ENCODE assay signal across 8 cellular contexts in the genomic region with DNA sequence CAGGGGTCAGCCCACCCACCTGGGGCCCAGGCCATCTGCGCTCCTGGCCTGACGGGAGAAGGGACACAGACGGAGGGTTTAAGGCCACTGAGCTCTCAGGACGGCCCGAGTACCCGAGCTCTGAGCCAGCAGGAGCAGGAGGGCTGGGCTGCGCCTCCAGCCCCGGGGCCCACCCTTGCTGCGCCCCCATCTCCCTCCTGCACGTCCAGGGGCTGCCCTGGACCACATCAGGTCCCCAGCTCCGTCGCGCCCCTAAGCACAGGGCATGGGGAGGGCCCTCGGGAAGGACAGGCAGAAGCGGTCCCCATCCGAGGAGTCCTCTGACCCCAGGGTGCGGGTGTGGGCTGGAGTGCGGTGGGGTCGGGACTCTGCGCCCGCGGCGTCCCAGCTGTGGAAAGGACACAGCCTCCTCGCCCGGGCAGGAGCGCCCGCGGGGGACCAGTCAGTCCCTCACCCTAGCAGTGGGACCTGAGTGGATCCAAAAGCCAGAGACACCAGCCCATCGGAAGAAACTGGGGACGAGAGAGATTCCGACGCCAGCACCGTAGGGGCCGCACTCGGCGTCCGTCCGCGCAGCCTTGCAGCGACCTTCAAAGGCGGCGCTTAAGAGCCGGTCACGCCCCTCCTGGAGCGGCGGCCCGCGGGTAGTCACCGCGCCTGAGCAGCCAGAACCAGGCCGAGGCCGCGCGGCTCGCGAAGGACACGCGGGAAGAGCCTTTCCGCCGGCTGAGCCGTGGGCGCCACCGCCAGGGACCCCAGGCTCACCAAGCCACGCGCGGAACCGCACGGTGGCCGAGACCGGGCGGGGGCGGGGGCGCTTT. TPM values are rescaled to one million over a fixed set of nuclear protein-coding genes. Genes with fewer than 3 reads are reported as not detected.
DNase-seq lines count a peak whose midpoint lies in the region; ATAC-seq and TF ChIP-seq lines count a peak whose summit lies in the region.

No MANE protein-coding gene starts in this region.

- peak overlapping the region; percentile 61 to 78 for H3K4me3 Mint-ChIP-seq in activated T-cell treated with anti-CD3 and anti-CD28 coated beads, Interleukin-2, amount 50 U/mL, for 72 hours

- no peak for TF ChIP-seq POLR2A in ovary (IDR thresholded peaks at IDR 0.05)

- H3K9me3 Mint-ChIP-seq in activated T-cell treated with anti-CD3 and anti-CD28 coated beads, Interleukin-2, amount 50 U/mL, for 72 hours = no peaks in the 10 kb centered on the region

- intact Hi-C loops in A673 (cut with micrococcal nuclease; ENCODE audit: unreplicated experiment) (no loop called here), Right ventricle myocardium superior (cut with DNase I) (loop anchor here (5.0 kb wide), 1 partner anchor 67 kb away; no protein-coding TSS in a partner anchor), ovary (cut with DNase I) (no loop called here)

- no peak for TF ChIP-seq EP300 in ovary (IDR thresholded peaks at IDR 0.05)

- H3K27ac ChIP-seq in A673 (ENCODE audit: low read depth, low read length, poor library complexity, severe bottlenecking) (no peak overlapping the region), ovary (no peak overlapping the region)

- 16 to 22% (median 19%) methylated on average over 50 to 73 of the region's 73 CpGs for WGBS in ovary, 3 donors

- no peaks in the 10 kb centered on the region for H3K36me3 ChIP-seq in A673 (ENCODE audit: insufficient read depth, low read length, poor library complexity, severe bottlenecking)
- H3K36me3 ChIP-seq in ovary = no peaks in the 10 kb centered on the region

- peaks cover 14% of the 10 kb centered on the region for H3K27me3 ChIP-seq in A673 (replicated peaks; ENCODE audit: insufficient read depth, low read depth, low read length, poor library complexity)
- H3K27me3 ChIP-seq in ovary = no peaks in the 10 kb centered on the region

- H3K4me3 ChIP-seq in A673 (ENCODE audit: low read depth, low read length, poor library complexity, severe bottlenecking) (peak overlapping the region; percentile 33), ovary (peak overlapping the region; percentile 31)

- H3K36me3 Mint-ChIP-seq in activated T-cell treated with anti-CD3 and anti-CD28 coated beads, Interleukin-2, amount 50 U/mL, for 72 hours (ENCODE audit: insufficient read depth in 2 of 2) = no peaks in the 10 kb centered on the region

- H3K27ac Mint-ChIP-seq in activated T-cell treated with anti-CD3 and anti-CD28 coated beads, Interleukin-2, amount 50 U/mL, for 72 hours = no peak overlapping the region

- CTCF ChIA-PET in A673 (lab: Charles Lee) = no interaction called here

- ATAC-seq in GM21423 (IDR thresholded peaks at IDR 0.05; ENCODE audit: unreplicated experiment) (peak; percentile 50), Right ventricle myocardium superior (ENCODE audit: poor library complexity) (peak; percentile 85), GM19023 (IDR thresholded peaks at IDR 0.05; ENCODE audit: unreplicated experiment) (no peak), GM19452 (IDR thresholded peaks at IDR 0.05; ENCODE audit: unreplicated experiment) (no peak)
- peak; percentile 84 to 88 for ATAC-seq in activated T-cell treated with anti-CD3 and anti-CD28 coated beads, Interleukin-2, amount 50 U/mL, for 72 hours (replicated peaks in 1 of 2)

- H3K9me3 ChIP-seq in A673 (ENCODE audit: low read depth, low read length, poor library complexity, severe bottlenecking) (no peaks in the 10 kb centered on the region), ovary (no peaks in the 10 kb centered on the region)

- no peaks in the 10 kb centered on the region for H3K4me1 Mint-ChIP-seq in activated T-cell treated with anti-CD3 and anti-CD28 coated beads, Interleukin-2, amount 50 U/mL, for 72 hours (ENCODE audit: low read depth)

- H3K4me1 ChIP-seq in A673 (ENCODE audit: insufficient read depth, low read length, poor library complexity, severe bottlenecking) = no peaks in the 10 kb centered on the region
- no peaks in the 10 kb centered on the region for H3K4me1 ChIP-seq in ovary (ENCODE audit: insufficient read depth)

- H3K27me3 Mint-ChIP-seq in activated T-cell treated with anti-CD3 and anti-CD28 coated beads, Interleukin-2, amount 50 U/mL, for 72 hours (ENCODE audit: low read depth) = peaks cover 10% of the 10 kb centered on the region

- TF ChIP-seq CTCF in A673 (conservative IDR thresholded peaks at IDR 0.05; ENCODE audit: low read depth, low read length) (no peak), ovary (IDR thresholded peaks at IDR 0.05) (no peak)

- BruUV-seq in A673 (replicated peaks; lab: Mats Ljungman, UMichigan) = no TSS peak

- DNase-seq in A673 (ENCODE audit: low spot score) (peak; percentile 33), Right ventricle myocardium superior (peak; percentile 85), ovary (peak; percentile 67 to 82 (median 74)), A172 (ENCODE audit: low spot score) (no peak)
- peak; percentile 59 to 63 for DNase-seq in activated T-cell treated with anti-CD3 and anti-CD28 coated beads, Interleukin-2, amount 50 U/mL, for 72 hours

- POLR2A ChIA-PET in A673 (lab: Charles Lee; ENCODE audit: low non-redundant PET) = no interaction called here

RNA-seq across cellular contexts. Expression of a gene that starts 15.9 kb away (rescaled TPM):
- total RNA-seq in A673 (2021) = 0.13 and 0.42 TPM in 2 replicates
- total RNA-seq in activated T-cell treated with anti-CD3 and anti-CD28 coated beads, Interleukin-2, amount 50 U/mL, for 72 hours = 1 to 10 TPM in 1 of 2 donors, under 1 TPM in 1; 0.86 to 1.4 TPM
- 87.2 TPM for total RNA-seq in Right ventricle myocardium superior
- total RNA-seq in ovary = 1 to 10 TPM in 1 of 7 donors, under 1 TPM in 4, not detected in 2; 0.24 to 1.4 (median 0.45) TPM
- polyA plus RNA-seq in ovary = under 1 TPM; 0.22 to 0.48 TPM
- total RNA-seq in A172 (2014; rRNA removed; shearing (Covaris generic)) = 1.9 and 3.1 TPM in 2 replicates

Comparison
In these comparisons a context has a peak if more than half of its experiments do, and no peak if none do; other contexts are left out.
1. ATAC-seq: peak in GM21423 (single experiment), activated T-cell treated with anti-CD3 and anti-CD28 coated beads, Interleukin-2, amount 50 U/mL, for 72 hours (2 of 2) and Right ventricle myocardium superior (single experiment); none in GM19023 (single experiment) and GM19452 (single experiment).
2. RNA of a gene that starts 15.9 kb away (total RNA-seq): 87.2 TPM in Right ventricle myocardium superior (single experiment); 1.9 to 3.1 TPM in A172, 0.86 to 1.4 TPM in activated T-cell treated with anti-CD3 and anti-CD28 coated beads, Interleukin-2, amount 50 U/mL, for 72 hours, 0.24 to 1.4 TPM in ovary and 0.13 to 0.42 TPM in A673; every median in the first group is over 10 times any median in the second.